1 cellular context compared by ENCODE assay signal in genomic region chr4:155704841-155705404, GRCh38.
TF ChIP-seq lines count a peak whose summit lies in the region.

No MANE protein-coding gene starts in this region.

TF ChIP-seq in GM12878, 131 proteins besides CTCF, POLR2A, EP300 and RAD21:
- TF ChIP-seq TCF7 (IDR thresholded peaks at IDR 0.05; ENCODE audit: borderline replicate concordance) (no peak), LARP7 (IDR thresholded peaks at IDR 0.05) (peak; percentile 42; the same call in 1 of the 2 replicates), BHLHE40 (IDR thresholded peaks at IDR 0.05; ENCODE audit: borderline replicate concordance in 1 of 2, low read depth in 2 of 2, low read length in 1 of 2) (peak in 1 of 2 experiments; percentile 69; a peak in 2 of 4 replicates), IKZF1 (conservative IDR thresholded peaks at IDR 0.05) (0 out of 2 replicates have a peak, but pooled peaks have one; percentile 14), ZBTB33 (IDR thresholded peaks at IDR 0.05) (peak; percentile 95), ZNF687 (IDR thresholded peaks at IDR 0.05) (peak; percentile 51; the same call in 1 of the 2 replicates)
